In genomic region chr6:37303891-37304503, GRCh38 we compare ENCODE assay signal across 1 cellular context.
TF ChIP-seq lines count a peak whose summit lies in the region.

No MANE protein-coding gene starts in this region.

TF ChIP-seq in HCT116, 20 proteins besides CTCF, POLR2A, EP300 and RAD21 (continued from another document):
- TF ChIP-seq REST (IDR thresholded peaks at IDR 0.05; ENCODE audit: low read depth) (no peak), YY1 (IDR thresholded peaks at IDR 0.05; ENCODE audit: extremely low read depth, insufficient replicate concordance, low read depth, low read length) (no peak), ZNF274 (IDR thresholded peaks at IDR 0.05; ENCODE audit: low read depth, low read length) (no peak)
